In the genomic region with DNA sequence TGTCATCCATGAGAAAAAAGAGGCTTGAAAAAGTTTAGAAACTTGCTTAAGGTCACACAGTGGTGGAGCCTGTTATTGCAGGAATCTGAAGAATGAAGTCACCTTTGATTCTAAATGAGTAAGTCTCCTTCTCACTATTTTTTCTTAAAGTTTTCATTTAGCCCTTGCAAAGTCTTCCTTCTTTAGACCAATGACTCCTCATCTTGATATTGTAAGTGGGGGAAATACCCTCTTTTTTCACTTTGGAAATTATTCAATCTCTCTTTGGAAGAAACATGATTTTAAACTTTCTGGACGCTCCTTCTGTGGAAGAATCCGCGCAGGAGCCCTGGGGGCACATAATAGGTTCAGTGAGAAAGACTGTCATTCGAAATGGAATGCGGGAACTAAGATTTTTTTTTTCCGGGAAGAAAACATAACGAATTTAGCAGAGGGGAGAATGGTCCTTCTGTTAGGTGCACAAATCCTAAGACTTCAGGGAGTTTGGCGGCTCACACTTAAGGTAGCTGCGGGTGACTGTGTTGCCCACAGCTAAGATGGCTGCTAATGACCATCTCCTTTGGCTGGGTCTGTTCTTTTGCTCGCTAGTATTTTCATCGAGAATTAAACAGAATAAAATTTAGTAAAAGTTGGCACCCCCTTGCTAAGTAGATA, we compare ENCODE assay signal across 7 cellular contexts.
DNase-seq lines count a peak whose midpoint lies in the region; ATAC-seq and TF ChIP-seq lines count a peak whose summit lies in the region.

No MANE protein-coding gene starts in this region.

- peak; percentile 22 for ATAC-seq in GM21367 (IDR thresholded peaks at IDR 0.05; ENCODE audit: unreplicated experiment)
- peak; percentile 27 for ATAC-seq in HG03575 (IDR thresholded peaks at IDR 0.05; ENCODE audit: extremely low read depth, insufficient number of reproducible peaks, low FRiP score, unreplicated experiment)
- peak; percentile 80 for ATAC-seq in SK-N-SH treated with all-trans-retinoic acid at 6 μM for 48 hours

- DNase-seq in GM03348 (ENCODE audit: low spot score) (peak; percentile 61), caudate nucleus (lab: John Stamatoyannopoulos, UW) (peak in 46 of 61 donors; percentile 16 to 87 (median 67)), kidney tubule cell (ENCODE audit: low spot score) (peak; percentile 86)
- DNase-seq in stimulated activated CD4-positive, alpha-beta T cell treated with anti-CD3 and anti-CD28 coated beads, TNF-alpha, amount 100 ng/mL, for 4 hours (ENCODE audit: low read depth in 3 of 3): peak in 2 of 3 experiments; percentile 16 to 19

- peak overlapping the region; percentile 95 for H3K27ac ChIP-seq in caudate nucleus (ENCODE audit: low read depth, low read length)

TF ChIP-seq in SK-N-SH treated with all-trans-retinoic acid at 6 μM for 48 hours, 23 proteins besides CTCF, POLR2A, EP300 and RAD21:
- TF ChIP-seq ZC3H10 (CRISPR knock-in tag; IDR thresholded peaks at IDR 0.05) (0 out of 2 replicates have a peak, but pooled peaks have one; percentile 44), TCF4 (CRISPR knock-in tag; IDR thresholded peaks at IDR 0.05; ENCODE audit: borderline replicate concordance) (no peak), ZFP30 (CRISPR knock-in tag; IDR thresholded peaks at IDR 0.05) (no peak)

Comparison
In these comparisons a context has a peak if more than half of its experiments do, and no peak if none do; other contexts are left out.
1. Peak in every context shown above with its lines: DNase-seq, ATAC-seq and H3K27ac ChIP-seq.
2. DNase-seq: peak in every context shown above with its lines; median percentile 86 in kidney tubule cell; 67 in caudate nucleus; 61 in GM03348; 18 in stimulated activated CD4-positive, alpha-beta T cell treated with anti-CD3 and anti-CD28 coated beads, TNF-alpha, amount 100 ng/mL, for 4 hours.
3. ATAC-seq: peak in every context shown above with its lines; median percentile 80 in SK-N-SH treated with all-trans-retinoic acid at 6 μM for 48 hours; 27 in HG03575; 22 in GM21367.